ENCODE assay signal across 17 cellular contexts in the genomic region with DNA sequence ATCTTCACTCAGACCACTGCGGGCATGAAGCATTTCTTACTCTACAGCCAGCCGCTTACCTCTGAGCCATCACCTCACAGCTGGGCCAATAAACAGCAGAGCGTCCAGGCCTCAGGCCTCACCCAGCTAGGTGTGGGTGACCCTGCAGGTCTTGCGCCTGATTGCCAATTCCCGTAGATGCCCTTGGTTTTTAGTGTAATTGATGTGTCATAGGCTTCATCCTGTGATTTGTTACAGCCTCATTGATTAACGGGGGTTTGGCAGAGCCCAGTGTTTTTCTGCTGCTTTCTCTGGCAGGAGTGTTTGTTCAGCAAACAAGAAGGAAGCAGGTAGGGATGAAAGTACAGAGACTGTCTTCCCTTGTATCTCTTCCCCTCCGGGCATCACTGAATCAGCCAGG. TPM values are rescaled to one million over a fixed set of nuclear protein-coding genes. Genes with fewer than 3 reads are reported as not detected.
DNase-seq lines count a peak whose midpoint lies in the region; ATAC-seq and TF ChIP-seq lines count a peak whose summit lies in the region.
"Had no signal": no experiment of that assay in that cellular context is flagged by ENCODE, and none has a peak within 500 bp of the region (broad histone marks: within the 10 kb centered on the region; RNA-seq: fewer than 3 reads in every experiment).

No MANE protein-coding gene starts in this region.

- ATAC-seq in left lobe of liver (peak; percentile 76), GM19324 (IDR thresholded peaks at IDR 0.05; ENCODE audit: low FRiP score, unreplicated experiment) (no peak), GM21737 (IDR thresholded peaks at IDR 0.05; ENCODE audit: unreplicated experiment) (no peak)
- ATAC-seq: T-helper 17 cell had no signal

- WGBS in thyroid gland, 2 donors: 72 to 85% methylated on average over 7 of the region's 7 CpGs

- intact Hi-C loops in thyroid gland (cut with DNase I): no loop called here

- no peaks in the 10 kb centered on the region for H3K27me3 ChIP-seq in thyroid gland
- H3K27me3 ChIP-seq: SJCRH30 had no signal

- TF ChIP-seq CTCF in LNCaP clone FGC (IDR thresholded peaks at IDR 0.05; ENCODE audit: control insufficient read depth, extremely low read depth, insufficient read depth) (no peak), thyroid gland (IDR thresholded peaks at IDR 0.05) (no peak)

- H3K4me1 ChIP-seq in thyroid gland: no peaks in the 10 kb centered on the region
- H3K4me1 ChIP-seq: SJCRH30 had no signal

- no peaks in the 10 kb centered on the region for H3K9me3 ChIP-seq in thyroid gland
- H3K9me3 ChIP-seq: SJCRH30 had no signal

- DNase-seq in COLO668 (lab: John Stamatoyannopoulos, UW; ENCODE audit: unreplicated experiment) (peak; percentile 69), LNCaP clone FGC (ENCODE audit: low read depth) (peak; percentile 59), NCI-H69 (lab: John Stamatoyannopoulos, UW) (peak; percentile 96), left lobe of liver (ENCODE audit: low spot score) (peak; percentile 90), thyroid gland (no peak)
- DNase-seq: C1 segment of cervical spinal cord, DND-41, MM.1S, NCI-H1105 treated with DMSO at 0.1 percent for 48 hours, NCI-H2107, NCI-H226, NCI-H526 treated with DMSO at 0.1 percent for 48 hours, PC-9, SJCRH30, T-helper 17 cell had no signal

- TF ChIP-seq POLR2A in thyroid gland (IDR thresholded peaks at IDR 0.05): no peak

- no peak overlapping the region for H3K4me3 ChIP-seq in LNCaP clone FGC (ENCODE audit: low read depth, low read length)
- H3K4me3 ChIP-seq in thyroid gland (replicated peaks in 1 of 3): no peak overlapping the region
- H3K4me3 ChIP-seq: PC-9, SJCRH30 had no signal

- H3K27ac ChIP-seq in thyroid gland: no peak overlapping the region
- H3K27ac ChIP-seq: PC-9, SJCRH30 had no signal

- H3K36me3 ChIP-seq in thyroid gland: no peaks in the 10 kb centered on the region
- H3K36me3 ChIP-seq: SJCRH30 had no signal

RNA-seq across cellular contexts. Expression of a gene that starts 49.6 kb away (rescaled TPM):
- total RNA-seq in left lobe of liver (29.7 TPM), thyroid gland (100 to 1,000 TPM in 3 of 4 donors, 10 to 100 TPM in 1; 84.9 to 161 (median 129) TPM)

Comparison
In these comparisons a context has a peak if more than half of its experiments do, and no peak if none do; other contexts are left out.
1. DNase-seq: peak in COLO668 (single experiment), LNCaP clone FGC (single experiment), NCI-H69 (single experiment) and left lobe of liver (single experiment); none in thyroid gland (0 of 2).